25 cellular contexts compared by ENCODE assay signal in genomic region chr18:4450065-4450676, GRCh38. TPM values are rescaled to one million over a fixed set of nuclear protein-coding genes. Genes with fewer than 3 reads are reported as not detected.
DNase-seq lines count a peak whose midpoint lies in the region; ATAC-seq lines count a peak whose summit lies in the region.
"Had no signal": no experiment of that assay in that cellular context is flagged by ENCODE, and none has a peak within 500 bp of the region (broad histone marks: within the 10 kb centered on the region; RNA-seq: fewer than 3 reads in every experiment).

No MANE protein-coding gene starts in this region.

- no peak overlapping the region for H3K56ac ChIP-seq in mesendoderm (ENCODE audit: low read length)

- no peak overlapping the region for H2AK5ac ChIP-seq in mesendoderm (ENCODE audit: low read length)

- no peaks in the 10 kb centered on the region for H3K27me3 ChIP-seq in mesendoderm (ENCODE audit: insufficient read depth, low read length, poor library complexity)
- H3K27me3 ChIP-seq: thyroid gland had no signal

- H3K18ac ChIP-seq in mesendoderm (ENCODE audit: low read length): no peak overlapping the region

- H3K9me3 ChIP-seq in SK-N-MC (ENCODE audit: low read depth, low read length): no peaks in the 10 kb centered on the region
- H3K9me3 ChIP-seq: BE2C, thyroid gland had no signal

- DNase-seq in DMS 273 treated with DMSO at 0.1 percent for 48 hours (lab: John Stamatoyannopoulos, UW) (peak; percentile 53), SK-N-MC (ENCODE audit: low read depth, low spot score) (peak; percentile 28), mesendoderm (peak; percentile 18), NCI-H1105 treated with DMSO at 0.1 percent for 48 hours (lab: John Stamatoyannopoulos, UW) (no peak)
- peak; percentile 7 for DNase-seq in Jurkat, Clone E6-1 (ENCODE audit: low read depth, low spot score)
- DNase-seq: activated CD4-positive, alpha-beta T cell treated with anti-CD3 and anti-CD28 coated beads for 48 hours; activated CD8-positive, alpha-beta memory T cell treated with anti-CD3 and anti-CD28 coated beads, Interleukin-2, amount 50 U/mL, for 4 hours; activated effector memory CD4-positive, alpha-beta T cell treated with anti-CD3 and anti-CD28 coated beads, Interleukin-2, amount 50 U/mL, for 16 hours; BE2C; dermis blood vessel endothelial cell; foreskin keratinocyte; kidney glomerular epithelial cell; mesenchymal stem cell; NCI-H1930; NCI-H748 treated with DMSO at 0.1 percent for 48 hours; Peyer's patch; stimulated activated naive B cell treated with anti-CD40 and anti-IgM and Interleukin-4, amounts not matched to agents 10 μg/mL and 1 μg/mL and 100 μg/mL, for 72 hours; thyroid gland had no signal

- H3K27ac ChIP-seq in SK-N-MC: no peak overlapping the region
- no peak overlapping the region for H3K27ac ChIP-seq in mesendoderm (ENCODE audit: low read depth, low read length)
- H3K27ac ChIP-seq: cardiac muscle cell, epithelial cell of prostate, foreskin keratinocyte, HL-60, Peyer's patch, thyroid gland had no signal

- H3K23ac ChIP-seq in mesendoderm (ENCODE audit: low read length): no peak overlapping the region

- H3K9ac ChIP-seq in SK-N-MC (ENCODE audit: insufficient read length): no peak overlapping the region
- H3K9ac ChIP-seq in mesendoderm (ENCODE audit: low read length): no peak overlapping the region

- H3K4me2 ChIP-seq in mesendoderm (ENCODE audit: low read length): no peak overlapping the region

- peaks cover 2% of the 10 kb centered on the region for H3K4me1 ChIP-seq in mesendoderm (ENCODE audit: control insufficient read depth, low read depth, low read length)
- H3K4me1 ChIP-seq: BE2C, foreskin keratinocyte, Peyer's patch, thyroid gland had no signal

- H4K8ac ChIP-seq in mesendoderm (ENCODE audit: low read depth, low read length): no peak overlapping the region

- no peak overlapping the region for H2BK5ac ChIP-seq in mesendoderm (ENCODE audit: low read length)

- no peaks in the 10 kb centered on the region for H3K79me2 ChIP-seq in mesendoderm (ENCODE audit: control insufficient read depth, insufficient read depth, low read length)

- no peak overlapping the region for H4K5ac ChIP-seq in mesendoderm (ENCODE audit: low read length)

- H3K4ac ChIP-seq in mesendoderm (ENCODE audit: low read depth, low read length): no peak overlapping the region

- no peak overlapping the region for H3K4me3 ChIP-seq in Jurkat, Clone E6-1 (ENCODE audit: low read length)
- no peak overlapping the region for H3K4me3 ChIP-seq in SK-N-MC
- no peak overlapping the region for H3K4me3 ChIP-seq in mesendoderm (ENCODE audit: low read length)
- H3K4me3 ChIP-seq: cardiac muscle cell, Peyer's patch, thyroid gland had no signal

- no peak for ATAC-seq in GM19328 (IDR thresholded peaks at IDR 0.05; ENCODE audit: unreplicated experiment)
- no peak for ATAC-seq in GM18867 (IDR thresholded peaks at IDR 0.05; ENCODE audit: unreplicated experiment)
- ATAC-seq: foreskin keratinocyte; natural killer cell treated with Interleukin-12 subunit alpha and Interleukin-12 subunit beta and Interleukin-15 and Interleukin-18, amount 100 ng/mL, for 72 hours; stimulated activated naive B cell treated with anti-CD40 and anti-IgM and Interleukin-4, amounts not matched to agents 10 μg/mL and 1 μg/mL and 100 μg/mL, for 72 hours had no signal

- H2BK15ac ChIP-seq in mesendoderm (replicated peaks; ENCODE audit: low read depth): no peak overlapping the region

- WGBS in mesendoderm (ENCODE audit: extremely low coverage, insufficient coverage, low lambda C conversion rate): no CpG with 5 or more reads among the region's 2 CpGs

- H3K36me3 ChIP-seq in SK-N-MC (ENCODE audit: insufficient read depth, low read length) (no peaks in the 10 kb centered on the region), mesendoderm (ENCODE audit: control insufficient read depth, insufficient read depth, low read length) (no peaks in the 10 kb centered on the region)
- H3K36me3 ChIP-seq: BE2C, cardiac muscle cell, Peyer's patch, thyroid gland had no signal

- no peak overlapping the region for H2BK120ac ChIP-seq in mesendoderm (ENCODE audit: low read depth, low read length)

- peaks cover 1% of the 10 kb centered on the region for H3K79me1 ChIP-seq in mesendoderm (ENCODE audit: low read length)

RNA-seq across cellular contexts. Expression of gene DLGAP1, which starts 4.9 kb away (rescaled TPM):
- polyA plus RNA-seq in Jurkat, Clone E6-1 (2012; ENCODE audit: insufficient read depth, insufficient read length): not detected
- polyA plus RNA-seq in mesendoderm (2013, experiment 1 of 2): 5.1 TPM
- polyA plus RNA-seq in mesendoderm (2013, experiment 2 of 2): 4.7 TPM
- polyA plus RNA-seq: foreskin keratinocyte, IgD-negative memory B cell had no signal
